24 cellular contexts compared by ENCODE assay signal in genomic region chr1:67759066-67759465, GRCh38.
DNase-seq lines count a peak whose midpoint lies in the region; ATAC-seq, FAIRE-seq and TF ChIP-seq lines count a peak whose summit lies in the region.
"Had no signal": no experiment of that assay in that cellular context is flagged by ENCODE, and none has a peak within 500 bp of the region (broad histone marks: within the 10 kb centered on the region; RNA-seq: fewer than 3 reads in every experiment).

No MANE protein-coding gene starts in this region.

- peak in 1 of 2 experiments; percentile 14; a peak in 1 of 4 replicates for TF ChIP-seq EP300 in GM12878 (IDR thresholded peaks at IDR 0.05; ENCODE audit: borderline replicate concordance in 1 of 2, control insufficient read depth in 1 of 2, low read depth in 2 of 2, low read length in 2 of 2)

- no TSS peak for BruUV-seq in GM12878 (replicated peaks; lab: Mats Ljungman, UMichigan)
- no TSS peak for BruUV-seq in Calu3 (replicated peaks; lab: Mats Ljungman, UMichigan)

- H3K27ac Mint-ChIP-seq in Calu3 (ENCODE audit: unreplicated experiment), result no peak overlapping the region
- no peak overlapping the region for H3K27ac Mint-ChIP-seq in naive thymus-derived CD4-positive, alpha-beta T cell
- H3K27ac Mint-ChIP-seq: CD4-positive, alpha-beta memory T cell; T-helper 1 cell treated with Interleukin-12 subunit alpha and Interleukin-12 subunit beta and Interleukin-4 antibody, amounts not matched to agents 30 μg/mL and 1 μg/mL, for 36 hours had no signal

- TF ChIP-seq CTCF in GM12878 (IDR thresholded peaks at IDR 0.05 in 2 of 3, conservative IDR thresholded peaks at IDR 0.05 in 1 of 3; ENCODE audit: control insufficient read depth in 2 of 3, extremely low read depth in 1 of 3, insufficient read depth in 1 of 3, low read depth in 3 of 3, low read length in 3 of 3), result no peak
- no peak for TF ChIP-seq CTCF in lower lobe of right lung (IDR thresholded peaks at IDR 0.05)
- no peak for TF ChIP-seq CTCF in thoracic aorta (IDR thresholded peaks at IDR 0.05)
- TF ChIP-seq CTCF in Calu3 (IDR thresholded peaks at IDR 0.05; ENCODE audit: unreplicated experiment), result no peak

- SMC1A ChIA-PET in GM12878 (lab: Charles Lee; ENCODE audit: uncharacterized antibody, unreplicated experiment), result interaction anchor here (0.8 to 14.1 kb wide), 25 partner anchors 8 to 223 kb away, joined by 3 to 227 read pairs (median 8); partner anchors contain the start of gene GADD45A

- no peak for TF ChIP-seq POLR2A in GM12878 (IDR thresholded peaks at IDR 0.05; ENCODE audit: low read depth, low read length)

- WGBS in GM12878 (ENCODE audit: insufficient coverage, insufficient replicate concordance, low lambda C conversion rate, missing lambda C conversion rate), result 83% methylated on average over 3 of the region's 3 CpGs

- H3K9me3 ChIP-seq in GM12878 (replicated peaks; ENCODE audit: control insufficient read depth, insufficient read depth, low read length), result no peaks in the 10 kb centered on the region
- H3K9me3 ChIP-seq in lower lobe of right lung, result no peaks in the 10 kb centered on the region
- no peaks in the 10 kb centered on the region for H3K9me3 ChIP-seq in thoracic aorta
- no peaks in the 10 kb centered on the region for H3K9me3 ChIP-seq in naive thymus-derived CD4-positive, alpha-beta T cell (ENCODE audit: control insufficient read depth in 2 of 3, low read length in 3 of 3)
- H3K9me3 ChIP-seq: right atrium auricular region, suprapubic skin had no signal

- peak overlapping the region; percentile 84 for H3K27ac ChIP-seq in GM12878 (ENCODE audit: control insufficient read depth, insufficient read depth)
- no peak overlapping the region for H3K27ac ChIP-seq in lower lobe of right lung
- peak overlapping the region; percentile 68 to 70 for H3K27ac ChIP-seq in thoracic aorta
- no peak overlapping the region for H3K27ac ChIP-seq in naive thymus-derived CD4-positive, alpha-beta T cell (ENCODE audit: low read depth, low read length)
- H3K27ac ChIP-seq: right atrium auricular region had no signal

- RAD21 ChIA-PET in GM12878 (lab: Charles Lee; ENCODE audit: unreplicated experiment), result interaction anchor here (0.8 to 12.6 kb wide), 24 partner anchors 8 to 222 kb away, joined by 3 to 225 read pairs (median 10); partner anchors contain the start of gene GADD45A

- no peak overlapping the region for H3K4me3 Mint-ChIP-seq in Calu3 (ENCODE audit: low read depth, unreplicated experiment)
- H3K4me3 Mint-ChIP-seq in naive thymus-derived CD4-positive, alpha-beta T cell, result no peak overlapping the region
- H3K4me3 Mint-ChIP-seq: CD4-positive, alpha-beta memory T cell; central memory CD8-positive, alpha-beta T cell; T-helper 1 cell treated with Interleukin-12 subunit alpha and Interleukin-12 subunit beta and Interleukin-4 antibody, amounts not matched to agents 30 μg/mL and 1 μg/mL, for 36 hours had no signal

- CTCF ChIA-PET in GM12878 (lab: Yijun Ruan, JAX), result interaction anchor here (1.0 to 10.8 kb wide), 26 partner anchors 8 to 258 kb away, joined by 3 to 227 read pairs (median 12); partner anchors contain the start of gene GADD45A
- CTCF ChIA-PET in Calu3 (lab: Charles Lee), result interaction anchor here (1.3 to 1.8 kb wide), 5 partner anchors 58 to 202 kb away, joined by 5 to 11 read pairs (median 5); partner anchors contain the start of gene GADD45A
- CTCF ChIA-PET in naive thymus-derived CD4-positive, alpha-beta T cell (lab: Charles Lee), result interaction anchor here (0.7 to 5.9 kb wide), 9 partner anchors 17 to 546 kb away, joined by 3 to 100 read pairs (median 10); partner anchors contain the start of gene GADD45A

- H3K27me3 ChIP-seq in GM12878 (replicated peaks in 1 of 2; ENCODE audit: control insufficient read depth in 2 of 2, insufficient read depth in 2 of 2, low read length in 1 of 2) (no peaks in the 10 kb centered on the region), lower lobe of right lung (ENCODE audit: low read depth) (no peaks in the 10 kb centered on the region), thoracic aorta (replicated peaks; ENCODE audit: insufficient read depth) (no peaks in the 10 kb centered on the region)
- peaks cover 0 to 3% of the 10 kb centered on the region in 2 donors for H3K27me3 ChIP-seq in naive thymus-derived CD4-positive, alpha-beta T cell (ENCODE audit: control insufficient read depth in 2 of 2, insufficient read depth in 2 of 2, low read length in 2 of 2)
- H3K27me3 ChIP-seq: right atrium auricular region, suprapubic skin had no signal

- no peaks in the 10 kb centered on the region for H4K20me1 ChIP-seq in GM12878 (ENCODE audit: control insufficient read depth, insufficient read depth)

- no peaks in the 10 kb centered on the region for H3K9me3 Mint-ChIP-seq in Calu3 (ENCODE audit: low read depth, unreplicated experiment)
- no peaks in the 10 kb centered on the region for H3K9me3 Mint-ChIP-seq in naive thymus-derived CD4-positive, alpha-beta T cell
- H3K9me3 Mint-ChIP-seq: CD4-positive, alpha-beta memory T cell; central memory CD8-positive, alpha-beta T cell; T-helper 1 cell treated with Interleukin-12 subunit alpha and Interleukin-12 subunit beta and Interleukin-4 antibody, amounts not matched to agents 30 μg/mL and 1 μg/mL, for 36 hours had no signal

- no peak overlapping the region for H3K4me3 ChIP-seq in GM12878
- H3K4me3 ChIP-seq in lower lobe of right lung, result no peak overlapping the region
- H3K4me3 ChIP-seq in thoracic aorta, result no peak overlapping the region
- H3K4me3 ChIP-seq in naive thymus-derived CD4-positive, alpha-beta T cell (ENCODE audit: low read length), result no peak overlapping the region
- H3K4me3 ChIP-seq: right atrium auricular region, suprapubic skin had no signal

- no peak for DNase-seq in GM12878 (ENCODE audit: low read depth, low spot score)
- no peak for DNase-seq in lower lobe of right lung
- no peak for DNase-seq in thoracic aorta (ENCODE audit: low spot score)
- DNase-seq in Calu3, result no peak
- DNase-seq in NCI-H2227 (lab: John Stamatoyannopoulos, UW; ENCODE audit: unreplicated experiment), result no peak
- no peak for DNase-seq in NOMO-1 treated with dmso at 0.1 percent for 144 hours (lab: John Stamatoyannopoulos, UW; ENCODE audit: unreplicated experiment)
- DNase-seq in naive thymus-derived CD4-positive, alpha-beta T cell, result no peak
- DNase-seq: activated CD4-positive, alpha-beta T cell treated with anti-CD3 and anti-CD28 coated beads for 4 hours; activated naive CD4-positive, alpha-beta T cell treated with Interleukin-2 at 50 U/mL for 16 hours; activated T-cell treated with anti-CD3 and anti-CD28 coated beads, Interleukin-2, amount 50 U/mL, for 48 hours; amniotic stem cell; CD4-positive, alpha-beta memory T cell; DMS153; islet precursor cell; Karpas-422; NCI-H187; NCI-H2227 treated with DMSO at 0.1 percent for 48 hours; NCI-H82 had no signal

- no peaks in the 10 kb centered on the region for H3K79me2 ChIP-seq in GM12878 (ENCODE audit: control insufficient read depth, insufficient read depth, low read length)

- intact Hi-C loops in GM12878 (cut with micrococcal nuclease; ENCODE audit: unreplicated experiment), result no loop called here
- intact Hi-C loops in lower lobe of right lung (cut with DNase I), result loop anchor here (10.0 kb wide), 2 partner anchors 194 to 224 kb away; no protein-coding TSS in a partner anchor
- intact Hi-C loops in Calu3 (cut with micrococcal nuclease; ENCODE audit: unreplicated experiment), result no loop called here
- intact Hi-C loops in naive thymus-derived CD4-positive, alpha-beta T cell (cut with micrococcal nuclease), result no loop called here

- peak; percentile 17 for ATAC-seq in HG03442 (IDR thresholded peaks at IDR 0.05; ENCODE audit: unreplicated experiment)
- ATAC-seq in GM12878, result peak; percentile 8
- ATAC-seq in lower lobe of right lung, result peak; percentile 46 to 63
- no peak for ATAC-seq in thoracic aorta (ENCODE audit: insufficient number of reproducible peaks, low FRiP score, low read depth)
- no peak for ATAC-seq in naive thymus-derived CD4-positive, alpha-beta T cell
- ATAC-seq: HCT116 had no signal

- no peaks in the 10 kb centered on the region for H3K27me3 Mint-ChIP-seq in Calu3 (ENCODE audit: unreplicated experiment)
- H3K27me3 Mint-ChIP-seq in naive thymus-derived CD4-positive, alpha-beta T cell, result peaks cover 9 to 22% (median 17%) of the 10 kb centered on the region in 5 donors

- H3K36me3 ChIP-seq in GM12878 (ENCODE audit: control insufficient read depth in 2 of 2, insufficient read depth in 2 of 2, low read length in 1 of 2), result no peaks in the 10 kb centered on the region
- H3K36me3 ChIP-seq in lower lobe of right lung, result no peaks in the 10 kb centered on the region
- no peaks in the 10 kb centered on the region for H3K36me3 ChIP-seq in thoracic aorta
- H3K36me3 ChIP-seq in naive thymus-derived CD4-positive, alpha-beta T cell (ENCODE audit: control insufficient read depth in 2 of 3, insufficient read depth in 3 of 3, low read length in 3 of 3), result no peaks in the 10 kb centered on the region
- H3K36me3 ChIP-seq: right atrium auricular region, suprapubic skin had no signal

- no peak for FAIRE-seq in GM12878 (lab: Jason Lieb, UNC)

- peaks cover 42% of the 10 kb centered on the region for H3K4me1 Mint-ChIP-seq in Calu3 (ENCODE audit: low read depth, unreplicated experiment)
- H3K4me1 Mint-ChIP-seq in naive thymus-derived CD4-positive, alpha-beta T cell, result peaks cover 0 to 7% (median 0%) of the 10 kb centered on the region in 7 donors
- H3K4me1 Mint-ChIP-seq: central memory CD8-positive, alpha-beta T cell had no signal

- POLR2A ChIA-PET in GM12878 (lab: Charles Lee), result interaction anchor here (0.6 to 4.2 kb wide), 6 partner anchors 9 to 198 kb away, joined by 3 to 33 read pairs (median 6); partner anchors contain the start of gene GADD45A
- POLR2A ChIA-PET in naive thymus-derived CD4-positive, alpha-beta T cell (lab: Charles Lee), result no interaction called here

- TF ChIP-seq RAD21 in GM12878 (IDR thresholded peaks at IDR 0.05; ENCODE audit: insufficient read depth, low read depth, low read length), result no peak

- peaks cover 15% of the 10 kb centered on the region for H3K36me3 Mint-ChIP-seq in Calu3 (ENCODE audit: insufficient read depth, unreplicated experiment)
- no peaks in the 10 kb centered on the region for H3K36me3 Mint-ChIP-seq in naive thymus-derived CD4-positive, alpha-beta T cell
- H3K36me3 Mint-ChIP-seq: CD4-positive, alpha-beta memory T cell had no signal

- H3K9ac ChIP-seq in GM12878 (ENCODE audit: control insufficient read depth, insufficient read depth, low read length), result no peak overlapping the region

- H2AFZ ChIP-seq in GM12878 (ENCODE audit: control insufficient read depth, low read depth, low read length), result no peak overlapping the region

- in situ Hi-C loops in GM12878 (cut with MboI), result loop anchor here (5.0 to 10.0 kb wide), 2 partner anchors 77 to 424 kb away; no protein-coding TSS in a partner anchor

- 0 out of 2 replicates have a peak overlapping the region, but pooled peaks have one; percentile 62 for H3K4me2 ChIP-seq in GM12878 (ENCODE audit: control insufficient read depth, insufficient read depth)

- H3K4me1 ChIP-seq in GM12878 (ENCODE audit: control insufficient read depth, insufficient read depth, low read length) (peaks cover 23% of the 10 kb centered on the region), lower lobe of right lung (peaks cover 23% of the 10 kb centered on the region), thoracic aorta (ENCODE audit: control insufficient read depth in 1 of 2, low read depth in 2 of 2) (peaks cover 17 to 76% of the 10 kb centered on the region in 2 donors)
- no peaks in the 10 kb centered on the region for H3K4me1 ChIP-seq in naive thymus-derived CD4-positive, alpha-beta T cell (ENCODE audit: control insufficient read depth in 2 of 2, insufficient read depth in 2 of 2, low read length in 2 of 2)

Comparison
In these comparisons a context has a peak if more than half of its experiments do, and no peak if none do; other contexts are left out.
1. ATAC-seq: peak in HG03442 (single experiment), GM12878 (single experiment) and lower lobe of right lung (2 of 2); none in thoracic aorta (single experiment) and naive thymus-derived CD4-positive, alpha-beta T cell (single experiment).
2. H3K27ac ChIP-seq: peak in GM12878 (single experiment) and thoracic aorta (2 of 2); none in lower lobe of right lung (single experiment) and naive thymus-derived CD4-positive, alpha-beta T cell (single experiment).